ENCODE assay signal across 15 cellular contexts in genomic region chr12:19410211-19410610, GRCh38. TPM values are rescaled to one million over a fixed set of nuclear protein-coding genes. Genes with fewer than 3 reads are reported as not detected.
DNase-seq lines count a peak whose midpoint lies in the region; ATAC-seq and TF ChIP-seq lines count a peak whose summit lies in the region.
"Had no signal": no experiment of that assay in that cellular context is flagged by ENCODE, and none has a peak within 500 bp of the region (broad histone marks: within the 10 kb centered on the region; RNA-seq: fewer than 3 reads in every experiment).

No MANE protein-coding gene starts in this region.

- peak overlapping the region in 9 of 12 donors; percentile 11 to 67 (median 50) for H3K27ac ChIP-seq in heart left ventricle
- H3K27ac ChIP-seq in gastrocnemius medialis: peak overlapping the region in 3 of 4 donors; percentile 35 to 57 (median 55)
- H3K27ac ChIP-seq: dorsolateral prefrontal cortex had no signal

- no peaks in the 10 kb centered on the region for H3K27me3 ChIP-seq in HAP-1 (ENCODE audit: low read depth)
- no peaks in the 10 kb centered on the region for H3K27me3 ChIP-seq in heart left ventricle
- peaks cover 0 to 2% (median 0%) of the 10 kb centered on the region in 3 donors for H3K27me3 ChIP-seq in gastrocnemius medialis
- H3K27me3 ChIP-seq: dorsolateral prefrontal cortex had no signal

- intact Hi-C loops in heart left ventricle (cut with DNase I) (no loop called here), gastrocnemius medialis (cut with DNase I; ENCODE audit: low total_unique reads) (no loop called here)

- H3K36me3 ChIP-seq in HAP-1 (replicated peaks) (no peaks in the 10 kb centered on the region), heart left ventricle (no peaks in the 10 kb centered on the region), gastrocnemius medialis (no peaks in the 10 kb centered on the region)

- H3K9me3 Mint-ChIP-seq in progenitor cell of endocrine pancreas (ENCODE audit: low read depth): no peaks in the 10 kb centered on the region
- H3K9me3 Mint-ChIP-seq: CD4-positive, alpha-beta T cell had no signal

- TF ChIP-seq POLR2A in heart left ventricle (IDR thresholded peaks at IDR 0.05) (no peak), gastrocnemius medialis (IDR thresholded peaks at IDR 0.05) (no peak)

- peak in 3 of 4 donors; percentile 48 to 82 (median 77) for ATAC-seq in heart left ventricle
- ATAC-seq in gastrocnemius medialis: peak in 1 of 2 donors; percentile 54
- ATAC-seq in HG03457 (IDR thresholded peaks at IDR 0.05; ENCODE audit: unreplicated experiment): no peak
- ATAC-seq: left colon; naive thymus-derived CD8-positive, alpha-beta T cell had no signal

- no peak overlapping the region for H3K4me3 ChIP-seq in HAP-1
- H3K4me3 ChIP-seq in heart left ventricle: no peak overlapping the region
- no peak overlapping the region for H3K4me3 ChIP-seq in gastrocnemius medialis
- H3K4me3 ChIP-seq: dorsolateral prefrontal cortex, skin epidermis had no signal

- no peak overlapping the region for H3K4me3 Mint-ChIP-seq in progenitor cell of endocrine pancreas (ENCODE audit: low read depth)
- H3K4me3 Mint-ChIP-seq: CD4-positive, alpha-beta T cell; naive thymus-derived CD8-positive, alpha-beta T cell had no signal

- in situ Hi-C loops in HAP-1 (cut with MboI; ENCODE audit: low sequenced_read_pairs) (no loop called here), gastrocnemius medialis (cut with MboI; ENCODE audit: low sequenced_read_pairs in 4 of 4) (no loop called here)

- peaks cover 16% of the 10 kb centered on the region for H3K27me3 Mint-ChIP-seq in progenitor cell of endocrine pancreas
- H3K27me3 Mint-ChIP-seq: CD4-positive, alpha-beta T cell; naive thymus-derived CD8-positive, alpha-beta T cell had no signal

- 38 to 50% (median 41%) methylated on average over 6 of the region's 6 CpGs for WGBS in heart left ventricle, 4 donors

- DNase-seq in HAP-1 (ENCODE audit: low spot score in 2 of 2) (peak; percentile 23 to 51), SK-N-DZ (ENCODE audit: low spot score) (peak; percentile 32), heart left ventricle (no peak), gastrocnemius medialis (no peak), progenitor cell of endocrine pancreas (ENCODE audit: low spot score, unreplicated experiment) (no peak), SHP77 (lab: John Stamatoyannopoulos, UW) (no peak), NCI-H2227 treated with DMSO at 0.1 percent for 48 hours (lab: John Stamatoyannopoulos, UW) (no peak)
- DNase-seq: CD4-positive, alpha-beta T cell; dorsolateral prefrontal cortex; left colon; naive thymus-derived CD8-positive, alpha-beta T cell; NCI-H187 treated with DMSO at 0.1 percent for 48 hours; SW 1271 had no signal

- H3K9me3 ChIP-seq in HAP-1: no peaks in the 10 kb centered on the region
- H3K9me3 ChIP-seq in heart left ventricle: no peaks in the 10 kb centered on the region
- no peaks in the 10 kb centered on the region for H3K9me3 ChIP-seq in gastrocnemius medialis

- peaks cover 48% of the 10 kb centered on the region for H3K4me1 ChIP-seq in HAP-1
- H3K4me1 ChIP-seq in heart left ventricle: peaks cover 0 to 43% (median 17%) of the 10 kb centered on the region in 12 donors
- no peaks in the 10 kb centered on the region for H3K4me1 ChIP-seq in gastrocnemius medialis

- TF ChIP-seq CTCF in heart left ventricle (IDR thresholded peaks at IDR 0.05) (no peak), gastrocnemius medialis (IDR thresholded peaks at IDR 0.05 in 4 of 5, conservative IDR thresholded peaks at IDR 0.05 in 1 of 5) (no peak), progenitor cell of endocrine pancreas (IDR thresholded peaks at IDR 0.05; ENCODE audit: unreplicated experiment) (no peak)

- H3K4me1 Mint-ChIP-seq in progenitor cell of endocrine pancreas (ENCODE audit: low read depth): peaks cover 13% of the 10 kb centered on the region

- H3K27ac Mint-ChIP-seq in progenitor cell of endocrine pancreas: no peak overlapping the region
- H3K27ac Mint-ChIP-seq: CD4-positive, alpha-beta T cell had no signal

- H3K36me3 Mint-ChIP-seq in progenitor cell of endocrine pancreas (ENCODE audit: insufficient read depth): no peaks in the 10 kb centered on the region

RNA-seq across cellular contexts. Expression of gene AEBP2, which starts 29.1 kb away (rescaled TPM):
- polyA plus RNA-seq in SK-N-DZ (2014; cell fraction: cytosol; rRNA removed): 9.2 and 12.4 TPM in 2 replicates
- 9.4 and 13.5 TPM in 2 replicates for polyA plus RNA-seq in SK-N-DZ (2014; cell fraction: nucleus; rRNA removed)
- total RNA-seq in heart left ventricle (10 to 100 TPM; 13.1 to 36.5 (median 24.7) TPM), gastrocnemius medialis (10 to 100 TPM in 3 of 4 donors, 1 to 10 TPM in 1; 9.2 to 22.2 (median 13.2) TPM), progenitor cell of endocrine pancreas (64.9 and 68.5 TPM in 2 replicates)
- 10 to 100 TPM in 1 of 2 donors, 1 to 10 TPM in 1; 7.6 to 11.7 TPM for polyA plus RNA-seq in heart left ventricle

Comparison
In these comparisons a context has a peak if more than half of its experiments do, and no peak if none do; other contexts are left out.
1. DNase-seq: peak in HAP-1 (2 of 2) and SK-N-DZ (single experiment); none in heart left ventricle (0 of 5), gastrocnemius medialis (0 of 2), progenitor cell of endocrine pancreas (single experiment), SHP77 (0 of 2) and NCI-H2227 treated with DMSO at 0.1 percent for 48 hours (single experiment).